36 cellular contexts compared by ENCODE assay signal in genomic region chr15:76384409-76384808, GRCh38. TPM values are rescaled to one million over a fixed set of nuclear protein-coding genes. Genes with fewer than 3 reads are reported as not detected.
"Had no signal": no experiment of that assay in that cellular context is flagged by ENCODE, and none has a peak within 500 bp of the region (broad histone marks: within the 10 kb centered on the region; RNA-seq: fewer than 3 reads in every experiment).

No MANE protein-coding gene starts in this region.

- H3K36me3 ChIP-seq: MG63 had no signal

- H3K9me3 ChIP-seq: MG63 had no signal

- DNase-seq: Karpas-422, Kasumi-1, MG63, MM.1S, MV-4-11, NCI-H1048, NCI-H1092, NCI-H1092 treated with DMSO at 0.1 percent for 48 hours, NCI-H1105, NCI-H1105 treated with DMSO at 0.1 percent for 48 hours, NCI-H1417, NCI-H1417 treated with DMSO at 0.1 percent for 48 hours, NCI-H1436, NCI-H1436 treated with DMSO at 0.1 percent for 48 hours, NCI-H146, NCI-H1694, NCI-H1694 treated with DMSO at 0.1 percent for 48 hours, NCI-H187, NCI-H187 treated with DMSO at 0.1 percent for 48 hours, NCI-H1930, NCI-H2029, NCI-H2029 treated with DMSO at 0.1 percent for 48 hours, NCI-H2081, NCI-H2081 treated with DMSO at 0.1 percent for 48 hours, NCI-H2107, NCI-H2171, NCI-H2171 treated with DMSO at 0.1 percent for 48 hours, NCI-H2227 treated with DMSO at 0.1 percent for 48 hours, NCI-H226, NCI-H345, NCI-H446, NCI-H446 treated with DMSO at 0.1 percent for 48 hours, NCI-H510A, NCI-H510A treated with DMSO at 0.1 percent for 48 hours, NCI-H524 had no signal

- H3K4me3 ChIP-seq: MG63 had no signal

- H3K27me3 ChIP-seq: MG63 had no signal

RNA-seq across cellular contexts. Expression of gene ISL2, which starts 47.8 kb away (rescaled TPM):
- total RNA-seq: MCF 10A had no signal
